ENCODE assay signal across 9 cellular contexts in genomic region chr4:6562931-6563901, GRCh38. TPM values are rescaled to one million over a fixed set of nuclear protein-coding genes. Genes with fewer than 3 reads are reported as not detected.
DNase-seq lines count a peak whose midpoint lies in the region; ATAC-seq and TF ChIP-seq lines count a peak whose summit lies in the region.
"Had no signal": no experiment of that assay in that cellular context is flagged by ENCODE, and none has a peak within 500 bp of the region (broad histone marks: within the 10 kb centered on the region; RNA-seq: fewer than 3 reads in every experiment).

No MANE protein-coding gene starts in this region.

- POLR2A ChIA-PET in BJ (lab: Charles Lee) = no interaction called here

- no peak for DNase-seq in BJ (ENCODE audit: low read depth)
- DNase-seq in LoVo (ENCODE audit: low spot score) = peak; percentile 7
- no peak for DNase-seq in NCI-H2196 (lab: John Stamatoyannopoulos, UW; ENCODE audit: unreplicated experiment)
- no peak for DNase-seq in AML-193 (lab: John Stamatoyannopoulos, UW)
- DNase-seq: NCI-H2029 treated with DMSO at 0.1 percent for 48 hours had no signal

- CTCF ChIA-PET in BJ (lab: Yijun Ruan, JAX) = interaction anchor here (1.4 kb wide), 1 partner anchor 17 kb away, joined by 12 read pairs; no protein-coding TSS in a partner anchor

- no peak for TF ChIP-seq CTCF in BJ (IDR thresholded peaks at IDR 0.05; ENCODE audit: insufficient read depth, low read depth, low read length)
- TF ChIP-seq CTCF in neural cell (IDR thresholded peaks at IDR 0.05; ENCODE audit: poor library complexity, severe bottlenecking) = no peak

- no peaks in the 10 kb centered on the region for H4K20me1 ChIP-seq in neural cell (ENCODE audit: insufficient read depth)

- ATAC-seq in GM19397 (IDR thresholded peaks at IDR 0.05; ENCODE audit: unreplicated experiment) (no peak), HG03457 (IDR thresholded peaks at IDR 0.05; ENCODE audit: unreplicated experiment) (no peak)

- H3K4me2 ChIP-seq in neural cell (ENCODE audit: low read length) = no peak overlapping the region

- WGBS in esophagus, 2 donors = 1 to 2% methylated on average over 70 to 127 of the region's 127 CpGs

- no peak overlapping the region for H2AFZ ChIP-seq in neural cell (ENCODE audit: low read depth, low read length)

- no peaks in the 10 kb centered on the region for H3F3A ChIP-seq in neural cell (ENCODE audit: insufficient read depth, low read length, poor library complexity, severe bottlenecking)

- peaks cover 36% of the 10 kb centered on the region for H3K27me3 ChIP-seq in BJ (ENCODE audit: control insufficient read depth, insufficient read depth, low read length)
- H3K27me3 ChIP-seq in esophagus (ENCODE audit: control insufficient read depth in 1 of 2, insufficient read depth in 2 of 2, low read length in 2 of 2) = peaks cover 0 to 7% of the 10 kb centered on the region in 2 donors
- H3K27me3 ChIP-seq in neural cell (ENCODE audit: insufficient read depth, low read depth, low read length) = peaks cover 76% of the 10 kb centered on the region

- no peaks in the 10 kb centered on the region for H3K9me3 ChIP-seq in esophagus (ENCODE audit: control insufficient read depth in 2 of 2, insufficient read depth in 1 of 2, low read depth in 1 of 2, low read length in 1 of 2)
- no peaks in the 10 kb centered on the region for H3K9me3 ChIP-seq in neural cell (ENCODE audit: low read length)

- H3K79me2 ChIP-seq in neural cell (replicated peaks; ENCODE audit: insufficient read depth, low read length) = no peaks in the 10 kb centered on the region

- peaks cover 0 to 13% of the 10 kb centered on the region in 2 donors for H3K4me1 ChIP-seq in esophagus (ENCODE audit: control insufficient read depth in 2 of 2, insufficient read depth in 2 of 2, low read length in 1 of 2)

- TF ChIP-seq RAD21 in neural cell (conservative IDR thresholded peaks at IDR 0.05) = no peak

- H3K9ac ChIP-seq in neural cell (ENCODE audit: low read length) = no peak overlapping the region

- H3K27ac ChIP-seq in esophagus (ENCODE audit: low read depth in 2 of 2, low read length in 1 of 2) (no peak overlapping the region), neural cell (ENCODE audit: low read length) (no peak overlapping the region)

- H3K9me2 ChIP-seq in neural cell (ENCODE audit: insufficient read depth, low read length) = no peaks in the 10 kb centered on the region

- no peaks in the 10 kb centered on the region for H3K36me3 ChIP-seq in BJ (ENCODE audit: control insufficient read depth, insufficient read depth, low read length)
- no peaks in the 10 kb centered on the region for H3K36me3 ChIP-seq in esophagus (ENCODE audit: control insufficient read depth in 2 of 2, insufficient read depth in 2 of 2, low read length in 1 of 2)
- H3K36me3 ChIP-seq in neural cell (ENCODE audit: insufficient read depth, low read length) = no peaks in the 10 kb centered on the region

- no peak for TF ChIP-seq EP300 in neural cell (conservative IDR thresholded peaks at IDR 0.05; ENCODE audit: poor library complexity, severe bottlenecking)

- H3K4me3 ChIP-seq in BJ (ENCODE audit: low read depth, low read length) (peak overlapping the region; percentile 16; the same call in 1 of the 2 replicates), esophagus (ENCODE audit: low read depth in 1 of 2, low read length in 2 of 2) (peak overlapping the region; percentile 36 to 52), neural cell (ENCODE audit: low read length) (peak overlapping the region; percentile 57)

TF ChIP-seq in neural cell, 6 proteins besides CTCF, POLR2A, EP300 and RAD21:
- TF ChIP-seq TAF1 (IDR thresholded peaks at IDR 0.05; ENCODE audit: low read depth) (no peak), SMC3 (conservative IDR thresholded peaks at IDR 0.05; ENCODE audit: poor library complexity) (no peak), EZH2 (IDR thresholded peaks at IDR 0.05; ENCODE audit: borderline replicate concordance, insufficient read depth, low read length, poor library complexity, severe bottlenecking) (peak; percentile 73), MXI1 (conservative IDR thresholded peaks at IDR 0.05; ENCODE audit: poor library complexity, severe bottlenecking) (no peak)

RNA-seq across cellular contexts. Expression of gene MAN2B2, which starts 11.8 kb away (rescaled TPM):
- polyA plus RNA-seq in BJ (2011; rRNA removed) = 21.9 and 43.5 TPM in 2 replicates
- polyA minus RNA-seq in BJ (2011; rRNA and poly(A)+ RNA removed) = 19.7 and 23.2 TPM in 2 replicates
- polyA plus RNA-seq in esophagus = 1 to 10 TPM; 6.5 to 7.3 TPM
- 5.2 and 7.5 TPM in 2 replicates for polyA plus RNA-seq in neural cell
- 10.2 and 12.2 TPM in 2 replicates for polyA minus RNA-seq in neural cell
